Comparison of ENCODE assay signal across 15 cellular contexts in the genomic region with DNA sequence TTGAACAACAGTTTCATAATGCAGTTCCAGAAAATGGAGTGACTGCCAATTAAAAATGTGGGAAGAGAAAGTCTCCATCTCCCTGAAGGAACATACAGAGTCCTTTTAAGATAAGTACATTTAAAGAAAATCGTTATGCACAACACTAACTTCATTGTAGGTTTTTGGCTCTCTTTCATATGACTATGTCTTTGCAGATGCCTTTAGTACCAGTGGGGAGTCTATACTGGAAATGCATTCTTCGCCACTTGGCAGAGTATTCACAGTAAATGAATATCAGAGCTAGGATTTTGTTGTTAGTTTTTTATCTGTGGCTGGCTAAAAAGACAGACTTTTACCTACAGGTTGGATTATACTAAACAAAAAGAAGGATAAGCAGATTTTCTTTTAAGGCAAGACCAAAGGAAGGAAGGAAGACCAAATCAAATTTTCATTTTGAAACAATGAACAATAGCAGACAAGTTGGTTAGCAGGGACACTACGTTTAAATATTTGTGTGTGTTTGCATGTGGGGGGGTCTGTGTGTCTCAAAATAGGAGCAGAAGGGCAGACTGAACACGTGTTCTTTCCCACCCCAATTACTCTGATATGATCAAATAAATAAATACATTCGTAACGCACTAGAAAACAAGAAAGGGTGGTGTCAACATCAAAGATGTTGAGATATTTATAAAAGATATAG.
DNase-seq lines count a peak whose midpoint lies in the region; ATAC-seq lines count a peak whose summit lies in the region.
"Had no signal": no experiment of that assay in that cellular context is flagged by ENCODE, and none has a peak within 500 bp of the region (broad histone marks: within the 10 kb centered on the region; RNA-seq: fewer than 3 reads in every experiment).

No MANE protein-coding gene starts in this region.

- no peaks in the 10 kb centered on the region for H3K27me3 Mint-ChIP-seq in activated naive CD8-positive, alpha-beta T cell
- no peaks in the 10 kb centered on the region for H3K27me3 Mint-ChIP-seq in activated naive CD8-positive, alpha-beta T cell treated with anti-CD3 and anti-CD28 coated beads, Interleukin-2, amount 50 U/mL, for 24 hours
- H3K27me3 Mint-ChIP-seq in stimulated activated memory B cell treated with anti-CD40 and anti-IgM and Interleukin-4, amounts not matched to agents 10 μg/mL and 1 μg/mL and 100 μg/mL, for 72 hours: no peaks in the 10 kb centered on the region

- no peak for DNase-seq in activated naive CD8-positive, alpha-beta T cell treated with anti-CD3 and anti-CD28 coated beads, Interleukin-2, amount 50 U/mL, for 24 hours
- DNase-seq in SK-MEL-5 (ENCODE audit: low read depth, low spot score): peak; percentile 95
- peak; percentile 86 for DNase-seq in foreskin melanocyte
- DNase-seq in smooth muscle cell of the brain vasculature (ENCODE audit: low read depth, low spot score): peak; percentile 13
- DNase-seq in ureter (ENCODE audit: low spot score): no peak
- DNase-seq in SHP77 treated with DMSO at 0.1 percent for 48 hours (lab: John Stamatoyannopoulos, UW): no peak
- DNase-seq: activated CD8-positive, alpha-beta T cell treated with anti-CD3 and anti-CD28 coated beads, Interleukin-2, amount 10 ng/mL, durations not matched to agents 7 days and 5 days; amygdala; midbrain; transverse colon had no signal

- peak overlapping the region; percentile 46 for H3K27ac Mint-ChIP-seq in activated naive CD8-positive, alpha-beta T cell
- no peak overlapping the region for H3K27ac Mint-ChIP-seq in activated naive CD8-positive, alpha-beta T cell treated with anti-CD3 and anti-CD28 coated beads, Interleukin-2, amount 50 U/mL, for 24 hours
- H3K27ac Mint-ChIP-seq in stimulated activated memory B cell treated with anti-CD40 and anti-IgM and Interleukin-4, amounts not matched to agents 10 μg/mL and 1 μg/mL and 100 μg/mL, for 72 hours: no peak overlapping the region
- H3K27ac Mint-ChIP-seq: activated CD8-positive, alpha-beta T cell treated with anti-CD3 and anti-CD28 coated beads, Interleukin-2, amount 10 ng/mL, durations not matched to agents 7 days and 5 days; stimulated activated effector memory CD8-positive, alpha-beta T cell treated with anti-CD3 and anti-CD28 coated beads, Interleukin-12 subunit alpha, Interleukin-12 subunit beta, amount 100 ng/mL, for 72 hours; T-helper 1 cell treated with Interleukin-12 subunit alpha and Interleukin-12 subunit beta and Interleukin-4 antibody, amounts not matched to agents 30 μg/mL and 1 μg/mL, for 36 hours had no signal

- peaks cover 42% of the 10 kb centered on the region for H3K4me1 Mint-ChIP-seq in activated naive CD8-positive, alpha-beta T cell (ENCODE audit: low read depth)
- peaks cover 22% of the 10 kb centered on the region for H3K4me1 Mint-ChIP-seq in activated naive CD8-positive, alpha-beta T cell treated with anti-CD3 and anti-CD28 coated beads, Interleukin-2, amount 50 U/mL, for 24 hours
- no peaks in the 10 kb centered on the region for H3K4me1 Mint-ChIP-seq in stimulated activated memory B cell treated with anti-CD40 and anti-IgM and Interleukin-4, amounts not matched to agents 10 μg/mL and 1 μg/mL and 100 μg/mL, for 72 hours
- H3K4me1 Mint-ChIP-seq: stimulated activated effector memory CD8-positive, alpha-beta T cell treated with anti-CD3 and anti-CD28 coated beads, Interleukin-12 subunit alpha, Interleukin-12 subunit beta, amount 100 ng/mL, for 72 hours had no signal

- peaks cover 9% of the 10 kb centered on the region for H3K36me3 Mint-ChIP-seq in activated naive CD8-positive, alpha-beta T cell
- peaks cover 12% of the 10 kb centered on the region for H3K36me3 Mint-ChIP-seq in activated naive CD8-positive, alpha-beta T cell treated with anti-CD3 and anti-CD28 coated beads, Interleukin-2, amount 50 U/mL, for 24 hours (ENCODE audit: low read depth)
- H3K36me3 Mint-ChIP-seq in stimulated activated memory B cell treated with anti-CD40 and anti-IgM and Interleukin-4, amounts not matched to agents 10 μg/mL and 1 μg/mL and 100 μg/mL, for 72 hours: peaks cover 4% of the 10 kb centered on the region
- H3K36me3 Mint-ChIP-seq: stimulated activated effector memory CD8-positive, alpha-beta T cell treated with anti-CD3 and anti-CD28 coated beads, Interleukin-12 subunit alpha, Interleukin-12 subunit beta, amount 100 ng/mL, for 72 hours had no signal

- no peak for ATAC-seq in activated naive CD8-positive, alpha-beta T cell treated with anti-CD3 and anti-CD28 coated beads, Interleukin-2, amount 50 U/mL, for 24 hours
- ATAC-seq in stimulated activated memory B cell treated with anti-CD40 and anti-IgM and Interleukin-4, amounts not matched to agents 10 μg/mL and 1 μg/mL and 100 μg/mL, for 72 hours: no peak
- ATAC-seq: activated CD8-positive, alpha-beta T cell treated with anti-CD3 and anti-CD28 coated beads, Interleukin-2, amount 10 ng/mL, durations not matched to agents 7 days and 5 days; Right ventricle myocardium inferior; stimulated activated effector memory CD8-positive, alpha-beta T cell treated with anti-CD3 and anti-CD28 coated beads, Interleukin-12 subunit alpha, Interleukin-12 subunit beta, amount 100 ng/mL, for 72 hours had no signal

- in situ Hi-C loops in SK-MEL-5 (cut with HindIII; ENCODE audit: low pct_unique_long_range_greater_than_20kb, low sequenced_read_pairs): no loop called here

- peak overlapping the region; percentile 25 for H3K4me3 Mint-ChIP-seq in activated naive CD8-positive, alpha-beta T cell
- H3K4me3 Mint-ChIP-seq in activated naive CD8-positive, alpha-beta T cell treated with anti-CD3 and anti-CD28 coated beads, Interleukin-2, amount 50 U/mL, for 24 hours: no peak overlapping the region
- H3K4me3 Mint-ChIP-seq in stimulated activated memory B cell treated with anti-CD40 and anti-IgM and Interleukin-4, amounts not matched to agents 10 μg/mL and 1 μg/mL and 100 μg/mL, for 72 hours: no peak overlapping the region
- H3K4me3 Mint-ChIP-seq: activated CD8-positive, alpha-beta T cell treated with anti-CD3 and anti-CD28 coated beads, Interleukin-2, amount 10 ng/mL, durations not matched to agents 7 days and 5 days; stimulated activated effector memory CD8-positive, alpha-beta T cell treated with anti-CD3 and anti-CD28 coated beads, Interleukin-12 subunit alpha, Interleukin-12 subunit beta, amount 100 ng/mL, for 72 hours; T-helper 1 cell treated with Interleukin-12 subunit alpha and Interleukin-12 subunit beta and Interleukin-4 antibody, amounts not matched to agents 30 μg/mL and 1 μg/mL, for 36 hours had no signal

- H3K9me3 Mint-ChIP-seq in activated naive CD8-positive, alpha-beta T cell (ENCODE audit: low read depth): peaks cover 11% of the 10 kb centered on the region
- H3K9me3 Mint-ChIP-seq in activated naive CD8-positive, alpha-beta T cell treated with anti-CD3 and anti-CD28 coated beads, Interleukin-2, amount 50 U/mL, for 24 hours: peaks cover 5% of the 10 kb centered on the region
- no peaks in the 10 kb centered on the region for H3K9me3 Mint-ChIP-seq in stimulated activated memory B cell treated with anti-CD40 and anti-IgM and Interleukin-4, amounts not matched to agents 10 μg/mL and 1 μg/mL and 100 μg/mL, for 72 hours
- H3K9me3 Mint-ChIP-seq: stimulated activated effector memory CD8-positive, alpha-beta T cell treated with anti-CD3 and anti-CD28 coated beads, Interleukin-12 subunit alpha, Interleukin-12 subunit beta, amount 100 ng/mL, for 72 hours had no signal

Comparison
In these comparisons a context has a peak if more than half of its experiments do, and no peak if none do; other contexts are left out.
1. DNase-seq: peak in SK-MEL-5 (single experiment), foreskin melanocyte (single experiment) and smooth muscle cell of the brain vasculature (single experiment); none in activated naive CD8-positive, alpha-beta T cell treated with anti-CD3 and anti-CD28 coated beads, Interleukin-2, amount 50 U/mL, for 24 hours (single experiment), ureter (single experiment) and SHP77 treated with DMSO at 0.1 percent for 48 hours (single experiment).